In genomic region chr3:29683306-29683993, GRCh38 we compare ENCODE assay signal across 10 cellular contexts.
DNase-seq lines count a peak whose midpoint lies in the region; ATAC-seq, FAIRE-seq and TF ChIP-seq lines count a peak whose summit lies in the region.
"Had no signal": no experiment of that assay in that cellular context is flagged by ENCODE, and none has a peak within 500 bp of the region (broad histone marks: within the 10 kb centered on the region; RNA-seq: fewer than 3 reads in every experiment).

No MANE protein-coding gene starts in this region.

- H3K36me3 Mint-ChIP-seq in endodermal cell (ENCODE audit: low read depth), result no peaks in the 10 kb centered on the region
- H3K36me3 Mint-ChIP-seq in activated T-helper 2 cell treated with anti-CD3 and anti-CD28 coated beads, Interferon-gamma antibody, Interleukin-2, Interleukin-4, amounts not matched to agents 10 μg/mL and 5 μg/mL and 100 μg/mL, durations not matched to agents 14 hours and 24 hours and 36 hours (ENCODE audit: low read depth), result no peaks in the 10 kb centered on the region

- H3K27me3 Mint-ChIP-seq in endodermal cell (ENCODE audit: insufficient read depth), result no peaks in the 10 kb centered on the region
- no peaks in the 10 kb centered on the region for H3K27me3 Mint-ChIP-seq in activated T-helper 2 cell treated with anti-CD3 and anti-CD28 coated beads, Interferon-gamma antibody, Interleukin-2, Interleukin-4, amounts not matched to agents 10 μg/mL and 5 μg/mL and 100 μg/mL, durations not matched to agents 14 hours and 24 hours and 36 hours (ENCODE audit: low read depth)

- no peak overlapping the region for H3K4me3 Mint-ChIP-seq in endodermal cell
- no peak overlapping the region for H3K4me3 Mint-ChIP-seq in activated T-helper 2 cell treated with anti-CD3 and anti-CD28 coated beads, Interferon-gamma antibody, Interleukin-2, Interleukin-4, amounts not matched to agents 10 μg/mL and 5 μg/mL and 100 μg/mL, durations not matched to agents 14 hours and 24 hours and 36 hours (ENCODE audit: low read depth)

- peaks cover 24% of the 10 kb centered on the region for H3K4me1 Mint-ChIP-seq in endodermal cell
- H3K4me1 Mint-ChIP-seq in activated T-helper 2 cell treated with anti-CD3 and anti-CD28 coated beads, Interferon-gamma antibody, Interleukin-2, Interleukin-4, amounts not matched to agents 10 μg/mL and 5 μg/mL and 100 μg/mL, durations not matched to agents 14 hours and 24 hours and 36 hours (ENCODE audit: low read depth), result peaks cover 6% of the 10 kb centered on the region

- H3K9me3 ChIP-seq in endodermal cell (ENCODE audit: control insufficient read depth, low read length) (peaks cover 6% of the 10 kb centered on the region), sigmoid colon (no peaks in the 10 kb centered on the region)
- H3K9me3 ChIP-seq: neutrophil had no signal

- ATAC-seq in HG03558 (IDR thresholded peaks at IDR 0.05; ENCODE audit: extremely low read depth, unreplicated experiment), result peak; percentile 25

- peaks cover 7% of the 10 kb centered on the region for H3K4me1 ChIP-seq in endodermal cell (ENCODE audit: control insufficient read depth, insufficient read depth, low read length)
- H3K4me1 ChIP-seq in sigmoid colon, result peaks cover 0 to 33% (median 13%) of the 10 kb centered on the region in 4 donors

- DNase-seq in DMS 273 (lab: John Stamatoyannopoulos, UW; ENCODE audit: unreplicated experiment), result peak; percentile 1
- no peak for DNase-seq in DMS 273 treated with DMSO at 0.1 percent for 48 hours (lab: John Stamatoyannopoulos, UW)
- no peak for DNase-seq in endodermal cell
- no peak for DNase-seq in sigmoid colon
- DNase-seq in GM12891 (ENCODE audit: insufficient read length, low spot score), result no peak
- DNase-seq in activated T-helper 2 cell treated with anti-CD3 and anti-CD28 coated beads, Interferon-gamma antibody, Interleukin-2, Interleukin-4, amounts not matched to agents 10 μg/mL and 5 μg/mL and 100 μg/mL, durations not matched to agents 14 hours and 24 hours and 36 hours (ENCODE audit: low spot score), result no peak
- no peak for DNase-seq in middle frontal gyrus (ENCODE audit: extremely low spot score, low spot score)

- intact Hi-C loops in sigmoid colon (cut with DNase I), result loop anchor here (5.0 kb wide), 1 partner anchor 41 kb away; no protein-coding TSS in a partner anchor
- intact Hi-C loops in activated T-helper 2 cell treated with anti-CD3 and anti-CD28 coated beads, Interferon-gamma antibody, Interleukin-2, Interleukin-4, amounts not matched to agents 10 μg/mL and 5 μg/mL and 100 μg/mL, durations not matched to agents 14 hours and 24 hours and 36 hours (cut with micrococcal nuclease), result no loop called here

- TF ChIP-seq EP300 in sigmoid colon (IDR thresholded peaks at IDR 0.05), result no peak

- H3K9ac ChIP-seq in endodermal cell (ENCODE audit: extremely low read depth, low read length, poor library complexity, severe bottlenecking), result no peak overlapping the region

- TF ChIP-seq POLR2A in sigmoid colon (IDR thresholded peaks at IDR 0.05) (no peak), GM12891 (IDR thresholded peaks at IDR 0.05; ENCODE audit: low read depth, low read length) (no peak)

- peak overlapping the region; percentile 84 for H3K27ac Mint-ChIP-seq in endodermal cell
- no peak overlapping the region for H3K27ac Mint-ChIP-seq in activated T-helper 2 cell treated with anti-CD3 and anti-CD28 coated beads, Interferon-gamma antibody, Interleukin-2, Interleukin-4, amounts not matched to agents 10 μg/mL and 5 μg/mL and 100 μg/mL, durations not matched to agents 14 hours and 24 hours and 36 hours

- H3K27me3 ChIP-seq in endodermal cell (ENCODE audit: control insufficient read depth, insufficient read depth, low read length, poor library complexity, severe bottlenecking) (no peaks in the 10 kb centered on the region), sigmoid colon (no peaks in the 10 kb centered on the region)
- H3K27me3 ChIP-seq: neutrophil had no signal

- 75 to 95% methylated on average over 1 to 3 of the region's 3 CpGs for WGBS in endodermal cell (ENCODE audit: insufficient coverage in 1 of 2, insufficient read length in 1 of 2), 2 experiments
- 12 to 64% methylated on average over 3 of the region's 3 CpGs for WGBS in sigmoid colon, 2 donors

- no peaks in the 10 kb centered on the region for H3K36me3 ChIP-seq in endodermal cell (ENCODE audit: control insufficient read depth, insufficient read depth, low read length)
- H3K36me3 ChIP-seq in sigmoid colon, result no peaks in the 10 kb centered on the region
- H3K36me3 ChIP-seq: neutrophil had no signal

- H3K9me3 Mint-ChIP-seq in endodermal cell, result peaks cover 4% of the 10 kb centered on the region
- H3K9me3 Mint-ChIP-seq in activated T-helper 2 cell treated with anti-CD3 and anti-CD28 coated beads, Interferon-gamma antibody, Interleukin-2, Interleukin-4, amounts not matched to agents 10 μg/mL and 5 μg/mL and 100 μg/mL, durations not matched to agents 14 hours and 24 hours and 36 hours, result no peaks in the 10 kb centered on the region

- H3K4me3 ChIP-seq in endodermal cell (ENCODE audit: low read length) (peak overlapping the region; percentile 41), sigmoid colon (no peak overlapping the region)

- H3K27ac ChIP-seq in endodermal cell (ENCODE audit: low read depth, low read length), result peak overlapping the region; percentile 16
- H3K27ac ChIP-seq in sigmoid colon, result peak overlapping the region; percentile 47 to 69 (median 68)
- H3K27ac ChIP-seq: 22Rv1, neutrophil had no signal

- TF ChIP-seq CTCF in endodermal cell (conservative IDR thresholded peaks at IDR 0.05) (no peak), sigmoid colon (IDR thresholded peaks at IDR 0.05) (no peak)

- no peak for FAIRE-seq in GM12891 (lab: Jason Lieb, UNC)

TF ChIP-seq in GM12891, 5 proteins besides CTCF, POLR2A, EP300 and RAD21:
- TF ChIP-seq TAF1 (IDR thresholded peaks at IDR 0.05; ENCODE audit: low read depth, low read length), result no peak
- TF ChIP-seq POLR2AphosphoS5 (IDR thresholded peaks at IDR 0.05; ENCODE audit: low read depth, low read length), result no peak
- no peak for TF ChIP-seq SPI1 (IDR thresholded peaks at IDR 0.05; ENCODE audit: low read depth, low read length)
- TF ChIP-seq PAX5 (IDR thresholded peaks at IDR 0.05; ENCODE audit: insufficient read depth, low read length, severe bottlenecking), result no peak
